ENCODE assay signal across 8 cellular contexts in genomic region chr14:30623412-30624131, GRCh38. TPM values are rescaled to one million over a fixed set of nuclear protein-coding genes. Genes with fewer than 3 reads are reported as not detected.
DNase-seq lines count a peak whose midpoint lies in the region; ATAC-seq lines count a peak whose summit lies in the region.

No MANE protein-coding gene starts in this region.

- no peaks in the 10 kb centered on the region; the same call in 1 of the 2 replicates for H3K4me1 ChIP-seq in iPS-20b (ENCODE audit: insufficient read depth, low read length)
- no peaks in the 10 kb centered on the region for H3K4me1 ChIP-seq in stomach smooth muscle (ENCODE audit: control insufficient read depth, insufficient read depth, low read length)

- H3K36me3 Mint-ChIP-seq in activated CD4-positive, alpha-beta T cell treated with anti-CD3 and anti-CD28 coated beads, Interleukin-2, amount 10 ng/mL, durations not matched to agents 7 days and 5 days (ENCODE audit: low read depth) = peaks cover 22% of the 10 kb centered on the region
- peaks cover 19% of the 10 kb centered on the region for H3K36me3 Mint-ChIP-seq in activated T-helper 1 cell treated with anti-CD3 and anti-CD28 coated beads, Interleukin-12 subunit alpha, Interleukin-12 subunit beta, Interleukin-2, Interleukin-4 antibody, amounts not matched to agents 30 ng/mL and 10 ng/mL and 1 ng/mL, durations not matched to agents 14 hours and 24 hours and 36 hours (ENCODE audit: low read depth)

- H3K9me3 Mint-ChIP-seq in activated CD4-positive, alpha-beta T cell treated with anti-CD3 and anti-CD28 coated beads, Interleukin-2, amount 10 ng/mL, durations not matched to agents 7 days and 5 days = no peaks in the 10 kb centered on the region
- H3K9me3 Mint-ChIP-seq in activated T-helper 1 cell treated with anti-CD3 and anti-CD28 coated beads, Interleukin-12 subunit alpha, Interleukin-12 subunit beta, Interleukin-2, Interleukin-4 antibody, amounts not matched to agents 30 ng/mL and 10 ng/mL and 1 ng/mL, durations not matched to agents 14 hours and 24 hours and 36 hours = no peaks in the 10 kb centered on the region

- H3K9ac ChIP-seq in iPS-20b (ENCODE audit: low read depth, low read length) = peak overlapping the region; percentile 95; the same call in 1 of the 2 replicates
- peak overlapping the region in 1 of 2 donors; percentile 97 for H3K9ac ChIP-seq in stomach smooth muscle (ENCODE audit: low read length in 2 of 2)

- peak overlapping the region; percentile 88 for H3K4me3 Mint-ChIP-seq in activated CD4-positive, alpha-beta T cell treated with anti-CD3 and anti-CD28 coated beads, Interleukin-2, amount 10 ng/mL, durations not matched to agents 7 days and 5 days
- H3K4me3 Mint-ChIP-seq in activated T-helper 1 cell treated with anti-CD3 and anti-CD28 coated beads, Interleukin-12 subunit alpha, Interleukin-12 subunit beta, Interleukin-2, Interleukin-4 antibody, amounts not matched to agents 30 ng/mL and 10 ng/mL and 1 ng/mL, durations not matched to agents 14 hours and 24 hours and 36 hours = peak overlapping the region; percentile 99

- H3K36me3 ChIP-seq in iPS-20b (ENCODE audit: insufficient read depth, low read depth, low read length) = peaks cover 5% of the 10 kb centered on the region; the same call in 1 of the 2 replicates
- no peaks in the 10 kb centered on the region for H3K36me3 ChIP-seq in stomach smooth muscle (ENCODE audit: control insufficient read depth in 2 of 2, insufficient read depth in 2 of 2, low read length in 2 of 2)

- H3K4me3 ChIP-seq in iPS-20b (ENCODE audit: low read length) (peak overlapping the region; percentile 94), stomach smooth muscle (ENCODE audit: low read length in 2 of 2) (peak overlapping the region; percentile 97 to 98)

- no peaks in the 10 kb centered on the region for H3K27me3 Mint-ChIP-seq in activated CD4-positive, alpha-beta T cell treated with anti-CD3 and anti-CD28 coated beads, Interleukin-2, amount 10 ng/mL, durations not matched to agents 7 days and 5 days
- no peaks in the 10 kb centered on the region for H3K27me3 Mint-ChIP-seq in activated T-helper 1 cell treated with anti-CD3 and anti-CD28 coated beads, Interleukin-12 subunit alpha, Interleukin-12 subunit beta, Interleukin-2, Interleukin-4 antibody, amounts not matched to agents 30 ng/mL and 10 ng/mL and 1 ng/mL, durations not matched to agents 14 hours and 24 hours and 36 hours (ENCODE audit: insufficient read depth)

- ATAC-seq in HG02884 (IDR thresholded peaks at IDR 0.05; ENCODE audit: unreplicated experiment) = no peak

- H3K27ac Mint-ChIP-seq in activated CD4-positive, alpha-beta T cell treated with anti-CD3 and anti-CD28 coated beads, Interleukin-2, amount 10 ng/mL, durations not matched to agents 7 days and 5 days = no peak overlapping the region
- no peak overlapping the region for H3K27ac Mint-ChIP-seq in activated T-helper 1 cell treated with anti-CD3 and anti-CD28 coated beads, Interleukin-12 subunit alpha, Interleukin-12 subunit beta, Interleukin-2, Interleukin-4 antibody, amounts not matched to agents 30 ng/mL and 10 ng/mL and 1 ng/mL, durations not matched to agents 14 hours and 24 hours and 36 hours

- CTCF ChIA-PET in activated CD4-positive, alpha-beta T cell treated with anti-CD3 and anti-CD28 coated beads, Interleukin-2, amount 10 ng/mL, durations not matched to agents 7 days and 5 days (lab: Charles Lee) = interaction anchor here (0.6 to 1.5 kb wide), 4 partner anchors 9 to 728 kb away, joined by 3 read pairs; no protein-coding TSS in a partner anchor

- peaks cover 39% of the 10 kb centered on the region for H3K4me1 Mint-ChIP-seq in activated CD4-positive, alpha-beta T cell treated with anti-CD3 and anti-CD28 coated beads, Interleukin-2, amount 10 ng/mL, durations not matched to agents 7 days and 5 days
- peaks cover 63% of the 10 kb centered on the region for H3K4me1 Mint-ChIP-seq in activated T-helper 1 cell treated with anti-CD3 and anti-CD28 coated beads, Interleukin-12 subunit alpha, Interleukin-12 subunit beta, Interleukin-2, Interleukin-4 antibody, amounts not matched to agents 30 ng/mL and 10 ng/mL and 1 ng/mL, durations not matched to agents 14 hours and 24 hours and 36 hours (ENCODE audit: low read depth)

- H3K27ac ChIP-seq in iPS-20b (ENCODE audit: low read length) (no peak overlapping the region), stomach smooth muscle (ENCODE audit: low read length) (no peak overlapping the region)

- POLR2A ChIA-PET in activated CD4-positive, alpha-beta T cell treated with anti-CD3 and anti-CD28 coated beads, Interleukin-2, amount 10 ng/mL, durations not matched to agents 7 days and 5 days (lab: Charles Lee) = no interaction called here

- DNase-seq in activated CD4-positive, alpha-beta T cell treated with anti-CD3 and anti-CD28 coated beads, Interleukin-2, amount 10 ng/mL, durations not matched to agents 7 days and 5 days = no peak
- no peak for DNase-seq in activated CD4-positive, alpha-beta T cell treated with anti-CD3 and anti-CD28 coated beads, Interleukin-2, amount 50 U/mL, for 1 hour
- no peak for DNase-seq in activated T-helper 1 cell treated with anti-CD3 and anti-CD28 coated beads, Interleukin-12 subunit alpha, Interleukin-12 subunit beta, Interleukin-2, Interleukin-4 antibody, amounts not matched to agents 30 ng/mL and 10 ng/mL and 1 ng/mL, durations not matched to agents 14 hours and 24 hours and 36 hours (ENCODE audit: low spot score)
- no peak for DNase-seq in NCI-H2227 treated with DMSO at 0.1 percent for 48 hours (lab: John Stamatoyannopoulos, UW)
- DNase-seq in dedifferentiated amniotic fluid mesenchymal stem cell (ENCODE audit: extremely low spot score) = no peak

- H3K27me3 ChIP-seq in iPS-20b (ENCODE audit: insufficient read depth, low read length) (no peaks in the 10 kb centered on the region), stomach smooth muscle (ENCODE audit: control insufficient read depth in 1 of 2, insufficient read depth in 2 of 2, low read length in 2 of 2) (no peaks in the 10 kb centered on the region)

- intact Hi-C loops in activated T-helper 1 cell treated with anti-CD3 and anti-CD28 coated beads, Interleukin-12 subunit alpha, Interleukin-12 subunit beta, Interleukin-2, Interleukin-4 antibody, amounts not matched to agents 30 ng/mL and 10 ng/mL and 1 ng/mL, durations not matched to agents 14 hours and 24 hours and 36 hours (cut with micrococcal nuclease) = loop anchor here (2.0 to 10.0 kb wide), 6 partner anchors 33 to 939 kb away; partner anchors contain the start of genes DTD2, HECTD1 and NUBPL

- H3K9me3 ChIP-seq in iPS-20b (ENCODE audit: insufficient read depth, low read depth, low read length) (no peaks in the 10 kb centered on the region), stomach smooth muscle (ENCODE audit: control insufficient read depth in 2 of 2, low read length in 2 of 2) (no peaks in the 10 kb centered on the region)

RNA-seq across cellular contexts. Expression of gene SCFD1, which starts 1.5 kb away (rescaled TPM):
- total RNA-seq in activated CD4-positive, alpha-beta T cell treated with anti-CD3 and anti-CD28 coated beads, Interleukin-2, amount 10 ng/mL, durations not matched to agents 7 days and 5 days = 10 to 100 TPM; 59.2 to 61.7 TPM
- 73.1 and 77.3 TPM in 2 replicates for total RNA-seq in activated T-helper 1 cell treated with anti-CD3 and anti-CD28 coated beads, Interleukin-12 subunit alpha, Interleukin-12 subunit beta, Interleukin-2, Interleukin-4 antibody, amounts not matched to agents 30 ng/mL and 10 ng/mL and 1 ng/mL, durations not matched to agents 14 hours and 24 hours and 36 hours
